Comparison of ENCODE assay signal across 25 cellular contexts in the genomic region with DNA sequence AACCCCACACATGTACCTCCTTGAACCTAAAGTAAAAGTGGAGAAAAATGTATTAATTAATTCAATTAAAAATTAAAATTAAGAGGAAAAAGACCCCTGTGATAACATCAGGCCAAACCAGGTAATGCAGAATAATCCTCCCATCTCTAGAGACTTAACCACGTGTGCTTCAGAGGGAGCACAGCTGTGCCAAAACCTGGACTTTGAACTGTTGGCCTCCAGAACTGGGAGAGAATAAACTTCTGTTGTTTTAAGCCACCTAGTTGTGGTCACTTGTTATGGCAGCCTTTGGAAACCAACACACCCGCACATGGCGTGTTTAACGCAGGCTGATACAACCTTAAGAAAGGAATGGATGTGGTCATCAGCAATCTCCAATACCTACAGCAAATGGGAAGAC. TPM values are rescaled to one million over a fixed set of nuclear protein-coding genes. Genes with fewer than 3 reads are reported as not detected.
DNase-seq lines count a peak whose midpoint lies in the region; ATAC-seq and TF ChIP-seq lines count a peak whose summit lies in the region.
"Had no signal": no experiment of that assay in that cellular context is flagged by ENCODE, and none has a peak within 500 bp of the region (broad histone marks: within the 10 kb centered on the region; RNA-seq: fewer than 3 reads in every experiment).

No MANE protein-coding gene starts in this region.

- no peak overlapping the region for H3K4me3 ChIP-seq in epithelial cell of esophagus (ENCODE audit: low read length)
- H3K4me3 ChIP-seq: breast epithelium, dorsolateral prefrontal cortex, esophagus squamous epithelium, lung, SJCRH30, spleen, testis had no signal

- TF ChIP-seq CTCF in epithelial cell of esophagus (IDR thresholded peaks at IDR 0.05; ENCODE audit: insufficient read depth, low read depth, low read length, missing control alignments): peak; percentile 11

- peak; percentile 53 for DNase-seq in HT-29 (ENCODE audit: low spot score)
- peak; percentile 4 for DNase-seq in OCI-M1 (lab: John Stamatoyannopoulos, UW)
- DNase-seq in epithelial cell of esophagus (ENCODE audit: low read depth): no peak
- DNase-seq in renal cortical epithelial cell (ENCODE audit: low read depth): peak; percentile 28
- no peak for DNase-seq in effector memory CD8-positive, alpha-beta T cell
- DNase-seq: activated CD4-positive, CD25-positive, alpha-beta regulatory T cell; activated naive CD8-positive, alpha-beta T cell treated with anti-CD3 and anti-CD28 coated beads, Interleukin-2, amount 10 ng/mL, durations not matched to agents 7 days and 5 days; DND-41; dorsolateral prefrontal cortex; esophagus squamous epithelium; natural killer cell; NCI-H1048; NCI-H2081 treated with DMSO at 0.1 percent for 48 hours; NCI-H510A treated with DMSO at 0.1 percent for 48 hours; posterior cingulate gyrus; SJCRH30; spleen; testis had no signal

- ATAC-seq in GM18519 (IDR thresholded peaks at IDR 0.05; ENCODE audit: low FRiP score, unreplicated experiment) (no peak), HG03025 (IDR thresholded peaks at IDR 0.05; ENCODE audit: low FRiP score, unreplicated experiment) (no peak)
- ATAC-seq in effector memory CD8-positive, alpha-beta T cell (replicated peaks): no peak
- ATAC-seq: natural killer cell had no signal

- peaks cover 83% of the 10 kb centered on the region for H3K36me3 Mint-ChIP-seq in effector memory CD8-positive, alpha-beta T cell (ENCODE audit: insufficient read depth)

- H3K4me3 Mint-ChIP-seq in effector memory CD8-positive, alpha-beta T cell: no peak overlapping the region
- H3K4me3 Mint-ChIP-seq: activated naive CD8-positive, alpha-beta T cell treated with anti-CD3 and anti-CD28 coated beads, Interleukin-2, amount 10 ng/mL, durations not matched to agents 7 days and 5 days; activated T-helper 1 cell treated with anti-CD3 and anti-CD28 coated beads, Interleukin-12 subunit alpha, Interleukin-12 subunit beta, Interleukin-2, Interleukin-4 antibody, amounts not matched to agents 30 ng/mL and 10 ng/mL and 1 ng/mL, durations not matched to agents 14 hours and 24 hours and 36 hours; CD14-positive monocyte; natural killer cell had no signal

- no peaks in the 10 kb centered on the region for H3K27me3 Mint-ChIP-seq in effector memory CD8-positive, alpha-beta T cell
- H3K27me3 Mint-ChIP-seq: activated naive CD8-positive, alpha-beta T cell treated with anti-CD3 and anti-CD28 coated beads, Interleukin-2, amount 10 ng/mL, durations not matched to agents 7 days and 5 days had no signal

- no peaks in the 10 kb centered on the region for H3K4me1 Mint-ChIP-seq in effector memory CD8-positive, alpha-beta T cell (ENCODE audit: low read depth in 2 of 2)
- H3K4me1 Mint-ChIP-seq: CD14-positive monocyte had no signal

- H3K9me3 Mint-ChIP-seq in effector memory CD8-positive, alpha-beta T cell: peaks cover 0 to 3% of the 10 kb centered on the region in 2 donors
- H3K9me3 Mint-ChIP-seq: activated naive CD8-positive, alpha-beta T cell treated with anti-CD3 and anti-CD28 coated beads, Interleukin-2, amount 10 ng/mL, durations not matched to agents 7 days and 5 days had no signal

- H3K27ac Mint-ChIP-seq in effector memory CD8-positive, alpha-beta T cell: peak overlapping the region in 1 of 2 donors; percentile 38
- H3K27ac Mint-ChIP-seq: natural killer cell had no signal

RNA-seq across cellular contexts. Expression of gene OAS2, which starts 23.8 kb away (rescaled TPM):
- 3.4 and 5.8 TPM in 2 replicates for total RNA-seq in HT-29 (2014; rRNA removed; shearing (Covaris generic))
- 0.30 and 3.8 TPM in 2 replicates for total RNA-seq in renal cortical epithelial cell
- total RNA-seq: SJCRH30 had no signal

RNA-seq across cellular contexts. Expression of gene DTX1, which starts 54.4 kb away (rescaled TPM):
- not detected in 2 replicates for total RNA-seq in HT-29 (2014; rRNA removed; shearing (Covaris generic))
- total RNA-seq in renal cortical epithelial cell: 0.35 TPM in 1 of 2 replicates, not detected in the other
- total RNA-seq: SJCRH30; T-helper 2 cell treated with Interferon-gamma antibody and Interleukin-4, amounts not matched to agents 100 ng/mL and 5 ng/mL, for 36 hours had no signal

Comparison
In these comparisons a context has a peak if more than half of its experiments do, and no peak if none do; other contexts are left out.
1. DNase-seq: peak in HT-29 (single experiment), OCI-M1 (single experiment) and renal cortical epithelial cell (single experiment); none in epithelial cell of esophagus (single experiment) and effector memory CD8-positive, alpha-beta T cell (0 of 3).